In the genomic region with DNA sequence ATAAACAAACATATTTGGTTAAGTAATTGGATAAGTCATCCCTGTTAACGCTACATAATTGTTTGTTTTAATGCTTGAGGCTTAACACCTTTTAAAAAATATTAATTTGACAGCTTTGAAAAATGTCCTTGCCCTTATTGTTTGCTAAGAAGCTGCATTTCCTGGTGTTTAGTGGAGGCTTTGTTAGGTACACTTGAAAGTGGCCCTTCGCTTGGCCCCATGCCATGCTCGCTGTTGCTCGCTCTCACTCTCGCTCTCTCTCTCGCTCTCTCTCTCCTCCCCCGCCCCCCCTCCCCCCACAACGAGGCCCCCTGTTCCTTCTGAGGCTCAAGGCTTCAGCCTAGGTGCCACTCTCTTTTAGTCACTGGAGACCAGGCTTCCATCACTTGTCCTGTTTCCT, we compare ENCODE assay signal across 13 cellular contexts.
A peak's percentile ranks its signal among the peaks of the same experiment; 100 is the strongest.
DNase-seq lines count a peak whose midpoint lies in the region; ATAC-seq, FAIRE-seq and TF ChIP-seq lines count a peak whose summit lies in the region.
"Had no signal": no experiment of that assay in that cellular context is flagged by ENCODE, and none has a peak within 500 bp of the region (broad histone marks: within the 10 kb centered on the region; RNA-seq: fewer than 3 reads in every experiment).

No MANE protein-coding gene starts in this region.

- no peak overlapping the region for H3K23ac ChIP-seq in H1 (ENCODE audit: insufficient read length)

- no peak for TF ChIP-seq RAD21 in H1 (IDR thresholded peaks at IDR 0.05 in 1 of 2, conservative IDR thresholded peaks at IDR 0.05 in 1 of 2; ENCODE audit: low read depth in 2 of 2, low read length in 2 of 2)

- no peak overlapping the region for H3K56ac ChIP-seq in H1 (replicated peaks; ENCODE audit: insufficient read length, low read depth, low read length)

- H3K79me2 ChIP-seq in H1 (ENCODE audit: control insufficient read depth in 1 of 2, insufficient read depth in 2 of 2, low read length in 2 of 2), result no peaks in the 10 kb centered on the region

- no peak overlapping the region for H3K9ac ChIP-seq in H1 (replicated peaks in 1 of 4; ENCODE audit: extremely low read depth in 1 of 4, low read depth in 3 of 4, low read length in 3 of 4)

- H3K9me3 ChIP-seq in H1 (ENCODE audit: insufficient read depth in 2 of 2, low read depth in 1 of 2, low read length in 1 of 2) (no peaks in the 10 kb centered on the region), left lung (no peaks in the 10 kb centered on the region), ovary (no peaks in the 10 kb centered on the region)
- H3K9me3 ChIP-seq: SJCRH30, upper lobe of right lung had no signal

- H2BK120ac ChIP-seq in H1 (replicated peaks; ENCODE audit: low read depth, low read length), result no peak overlapping the region

- H4K8ac ChIP-seq in H1 (ENCODE audit: extremely low read depth, insufficient read depth, low read length), result no peak overlapping the region

- no peak for TF ChIP-seq POLR2A in H1 (IDR thresholded peaks at IDR 0.05; ENCODE audit: control extremely low read depth in 1 of 2, low read depth in 2 of 2, low read length in 2 of 2)
- TF ChIP-seq POLR2A in ovary (IDR thresholded peaks at IDR 0.05), result no peak

- TF ChIP-seq CTCF in H1 (IDR thresholded peaks at IDR 0.05; ENCODE audit: control extremely low read depth in 1 of 3, insufficient read depth in 1 of 3, low read depth in 1 of 3, low read length in 3 of 3) (no peak), left lung (IDR thresholded peaks at IDR 0.05) (no peak), ovary (IDR thresholded peaks at IDR 0.05) (no peak)

- H2AFZ ChIP-seq in H1 (ENCODE audit: low read length), result peak overlapping the region; percentile 81; the same call in 1 of the 2 replicates

- H2BK20ac ChIP-seq in H1 (ENCODE audit: low read length), result no peak overlapping the region

- WGBS in H1 (ENCODE audit: extremely low coverage in 1 of 2, insufficient coverage in 1 of 2, insufficient read length in 1 of 2, insufficient replicate concordance in 2 of 2, low coverage in 1 of 2, low lambda C conversion rate in 2 of 2, missing lambda C conversion rate in 1 of 2), 2 experiments, result 100% methylated on average over 1 of the region's 8 CpGs; no CpG with 5 or more reads in 1 of the 2 experiments
- 76 to 85% (median 79%) methylated on average over 8 of the region's 8 CpGs for WGBS in ovary, 3 donors

- no peak overlapping the region for H2BK5ac ChIP-seq in H1 (ENCODE audit: low read depth, low read length)

- H4K5ac ChIP-seq in H1 (ENCODE audit: insufficient read length, low read depth, low read length), result no peak overlapping the region

- H3K79me1 ChIP-seq in H1 (ENCODE audit: low read depth, low read length), result no peaks in the 10 kb centered on the region

- H3K14ac ChIP-seq in H1 (ENCODE audit: insufficient read length), result no peak overlapping the region

- no peak overlapping the region for H2AK5ac ChIP-seq in H1 (ENCODE audit: low read depth, low read length)

- H4K91ac ChIP-seq in H1 (replicated peaks; ENCODE audit: insufficient read length, low read length), result no peak overlapping the region

- H3K4me1 ChIP-seq in H1 (replicated peaks in 1 of 4; ENCODE audit: control insufficient read depth in 3 of 4, insufficient read depth in 4 of 4, low read length in 3 of 4) (peaks cover 0 to 7% (median 0%) of the 10 kb centered on the region in 4 experiments; a peak in 4 of 7 replicates), left lung (no peaks in the 10 kb centered on the region), ovary (ENCODE audit: insufficient read depth) (peaks cover 1% of the 10 kb centered on the region)
- H3K4me1 ChIP-seq: SJCRH30 had no signal

- CTCF ChIA-PET in H1 (lab: Charles Lee; ENCODE audit: partially characterized antibody), result interaction anchor here (0.6 to 4.2 kb wide), 19 partner anchors 9 to 235 kb away, joined by 3 to 23 read pairs (median 5); no protein-coding TSS in a partner anchor

- H3K4me2 ChIP-seq in H1 (ENCODE audit: insufficient read depth in 1 of 2, low read depth in 2 of 2, low read length in 2 of 2), result no peak overlapping the region

- DNase-seq in left ventricle myocardium superior, result peak; percentile 49
- no peak for DNase-seq in cardiac septum (ENCODE audit: low spot score)
- peak; percentile 45 for DNase-seq in NCI-H2227 treated with DMSO at 0.1 percent for 48 hours (lab: John Stamatoyannopoulos, UW)
- DNase-seq in H1 (ENCODE audit: low read depth in 1 of 2, low spot score in 2 of 2), result no peak
- no peak for DNase-seq in cerebellum (ENCODE audit: low spot score)
- no peak for DNase-seq in left lung
- DNase-seq in ovary, result no peak
- DNase-seq: activated CD4-positive, CD25-positive, alpha-beta regulatory T cell treated with anti-CD3 and anti-CD28 coated beads, Interleukin-2, amount 50 U/mL, for 72 hours; cerebellar nuclear complex; MM.1S; SJCRH30; upper lobe of right lung had no signal

- POLR2A ChIA-PET in H1 (lab: Charles Lee; ENCODE audit: partially characterized antibody), result interaction anchor here (0.6 kb wide), 1 partner anchor 111 kb away, joined by 3 read pairs; no protein-coding TSS in a partner anchor

- no peak overlapping the region for H3K4me3 ChIP-seq in H1 (ENCODE audit: extremely low read depth in 1 of 4, insufficient read depth in 2 of 4, low read depth in 3 of 4, low read length in 4 of 4)
- no peak overlapping the region for H3K4me3 ChIP-seq in left lung
- no peak overlapping the region for H3K4me3 ChIP-seq in ovary
- H3K4me3 ChIP-seq: SJCRH30, upper lobe of right lung had no signal

- H3K23me2 ChIP-seq in H1 (ENCODE audit: low read depth, low read length), result no peaks in the 10 kb centered on the region

- H2BK15ac ChIP-seq in H1 (ENCODE audit: low read length), result no peak overlapping the region

- H4K20me1 ChIP-seq in H1 (replicated peaks in 1 of 2; ENCODE audit: control insufficient read depth in 1 of 2, insufficient read depth in 2 of 2, low read length in 2 of 2), result no peaks in the 10 kb centered on the region

- no peak overlapping the region for H3K27ac ChIP-seq in H1 (ENCODE audit: low read depth, low read length)
- H3K27ac ChIP-seq in left lung, result no peak overlapping the region
- H3K27ac ChIP-seq in ovary, result no peak overlapping the region
- H3K27ac ChIP-seq: SJCRH30, upper lobe of right lung had no signal

- H3K4ac ChIP-seq in H1 (replicated peaks; ENCODE audit: insufficient read length, low read depth, low read length), result no peak overlapping the region

- ATAC-seq in left ventricle myocardium superior, result no peak
- no peak for ATAC-seq in left lung
- no peak for ATAC-seq in HG02763 (IDR thresholded peaks at IDR 0.05; ENCODE audit: unreplicated experiment)
- ATAC-seq: upper lobe of right lung had no signal

- intact Hi-C loops in left ventricle myocardium superior (cut with micrococcal nuclease) (no loop called here), cardiac septum (cut with DNase I) (no loop called here), left lung (cut with DNase I) (loop anchor here in 1 of 2 donors (10.0 kb wide), 1 partner anchor 213 kb away; no protein-coding TSS in a partner anchor), ovary (cut with DNase I) (loop anchor here in 3 of 4 donors (10.0 kb wide), 3 partner anchors 143 to 213 kb away; a partner anchor contains a TSS)

- FAIRE-seq in H1 (lab: Jason Lieb, UNC), result no peak

- no peaks in the 10 kb centered on the region for H3K36me3 ChIP-seq in H1 (ENCODE audit: control insufficient read depth in 2 of 4, insufficient read depth in 4 of 4, low read length in 3 of 4)
- no peaks in the 10 kb centered on the region for H3K36me3 ChIP-seq in left lung
- no peaks in the 10 kb centered on the region for H3K36me3 ChIP-seq in ovary
- H3K36me3 ChIP-seq: SJCRH30, upper lobe of right lung had no signal

- no peak overlapping the region for H2BK12ac ChIP-seq in H1 (ENCODE audit: low read depth, low read length)

- no peak overlapping the region for H3K18ac ChIP-seq in H1 (ENCODE audit: extremely low read depth, low read length)

- TF ChIP-seq EP300 in H1 (IDR thresholded peaks at IDR 0.05; ENCODE audit: borderline replicate concordance in 1 of 2, low read depth in 2 of 2, low read length in 2 of 2), result no peak
- no peak for TF ChIP-seq EP300 in ovary (IDR thresholded peaks at IDR 0.05)

- H3K27me3 ChIP-seq in H1 (replicated peaks in 1 of 4; ENCODE audit: control insufficient read depth in 3 of 4, extremely low read depth in 1 of 4, insufficient read depth in 3 of 4, low read length in 3 of 4), result no peaks in the 10 kb centered on the region; a peak in 1 of 7 replicates
- H3K27me3 ChIP-seq in left lung, result no peaks in the 10 kb centered on the region
- H3K27me3 ChIP-seq in ovary, result no peaks in the 10 kb centered on the region
- H3K27me3 ChIP-seq: SJCRH30, upper lobe of right lung had no signal

TF ChIP-seq in H1, 55 proteins besides CTCF, POLR2A, EP300 and RAD21:
- TF ChIP-seq, protein P1, sequence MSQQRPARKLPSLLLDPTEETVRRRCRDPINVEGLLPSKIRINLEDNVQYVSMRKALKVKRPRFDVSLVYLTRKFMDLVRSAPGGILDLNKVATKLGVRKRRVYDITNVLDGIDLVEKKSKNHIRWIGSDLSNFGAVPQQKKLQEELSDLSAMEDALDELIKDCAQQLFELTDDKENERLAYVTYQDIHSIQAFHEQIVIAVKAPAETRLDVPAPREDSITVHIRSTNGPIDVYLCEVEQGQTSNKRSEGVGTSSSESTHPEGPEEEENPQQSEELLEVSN (IDR thresholded peaks at IDR 0.05), result no peak
- TF ChIP-seq TAF7 (optimal IDR thresholded peaks at IDR 0.05; ENCODE audit: borderline replicate concordance, low read depth, low read length) (no peak), SAP30 (IDR thresholded peaks at IDR 0.05; ENCODE audit: insufficient read depth, insufficient replicate concordance, low read length) (no peak), SIX5 (IDR thresholded peaks at IDR 0.05; ENCODE audit: low read depth, low read length) (no peak), POU5F1 (IDR thresholded peaks at IDR 0.05; ENCODE audit: low read depth, low read length) (no peak), TCF12 (IDR thresholded peaks at IDR 0.05; ENCODE audit: low read depth, low read length) (no peak), YY1 (IDR thresholded peaks at IDR 0.05; ENCODE audit: low read depth, low read length) (no peak), SIRT6 (IDR thresholded peaks at IDR 0.05; ENCODE audit: low read length) (no peak), BCL11A (IDR thresholded peaks at IDR 0.05; ENCODE audit: low read depth in 2 of 2, low read length in 2 of 2) (no peak), JUN (IDR thresholded peaks at IDR 0.05; ENCODE audit: low read depth, low read length) (no peak), HDAC6 (IDR thresholded peaks at IDR 0.05; ENCODE audit: low read depth, low read length) (no peak), NRF1 (IDR thresholded peaks at IDR 0.05; ENCODE audit: low read depth, low read length) (no peak), TBP (IDR thresholded peaks at IDR 0.05; ENCODE audit: low read depth, low read length) (no peak), TAF1 (IDR thresholded peaks at IDR 0.05; ENCODE audit: low read depth, low read length) (no peak)
- TF ChIP-seq, protein P2, sequence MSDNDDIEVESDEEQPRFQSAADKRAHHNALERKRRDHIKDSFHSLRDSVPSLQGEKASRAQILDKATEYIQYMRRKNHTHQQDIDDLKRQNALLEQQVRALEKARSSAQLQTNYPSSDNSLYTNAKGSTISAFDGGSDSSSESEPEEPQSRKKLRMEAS (IDR thresholded peaks at IDR 0.05), result no peak
TF ChIP-seq in H1: peak in this region for 0.

Comparison
In these comparisons a context has a peak if more than half of its experiments do, and no peak if none do; other contexts are left out.
1. DNase-seq: peak in left ventricle myocardium superior (single experiment) and NCI-H2227 treated with DMSO at 0.1 percent for 48 hours (single experiment); none in cardiac septum (single experiment), H1 (0 of 2), cerebellum (single experiment), left lung (0 of 2) and ovary (0 of 5).
2. intact Hi-C loops: an anchor here in ovary (10.0 kb wide); none called in left ventricle myocardium superior and cardiac septum.